13 cellular contexts compared by ENCODE assay signal in the genomic region with DNA sequence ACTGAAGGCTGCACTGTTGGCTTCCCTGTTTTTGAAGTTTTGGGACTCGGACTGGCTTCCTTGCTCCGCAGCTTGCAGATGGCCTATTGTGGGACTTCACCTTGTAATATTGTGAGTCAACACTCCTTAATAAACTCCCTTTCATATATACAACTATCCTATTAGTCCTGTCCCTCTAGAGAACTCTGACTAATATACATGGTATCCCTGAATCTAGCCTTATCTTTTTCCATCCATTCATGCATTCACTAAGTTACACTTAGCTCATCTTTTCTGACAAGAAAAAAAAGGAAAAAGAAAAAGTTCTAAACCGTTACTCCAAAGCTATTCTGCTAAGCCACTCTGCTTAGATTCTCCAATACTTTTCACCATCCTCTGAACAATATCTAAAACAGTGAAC.
DNase-seq lines count a peak whose midpoint lies in the region; ATAC-seq and TF ChIP-seq lines count a peak whose summit lies in the region.
"Had no signal": no experiment of that assay in that cellular context is flagged by ENCODE, and none has a peak within 500 bp of the region (broad histone marks: within the 10 kb centered on the region; RNA-seq: fewer than 3 reads in every experiment).

No MANE protein-coding gene starts in this region.

- intact Hi-C loops in stomach (cut with DNase I; ENCODE audit: low total_unique reads), result no loop called here

- WGBS in stomach, 5 donors, result 73 to 85% (median 76%) methylated on average over 3 of the region's 3 CpGs

- H3K36me3 ChIP-seq in stomach, result no peaks in the 10 kb centered on the region

- DNase-seq in EL, result peak; percentile 49
- peak; percentile 60 for DNase-seq in M059J (ENCODE audit: low read depth)
- DNase-seq in amniotic epithelial cell (ENCODE audit: low read depth), result peak; percentile 81
- DNase-seq in activated effector memory CD4-positive, alpha-beta T cell treated with anti-CD3 and anti-CD28 coated beads, Interleukin-2, amount 50 U/mL, for 16 hours, result no peak
- no peak for DNase-seq in stomach
- DNase-seq: Caco-2; CD8-positive, alpha-beta T cell; DND-41; HCEC 1CT; KG1 had no signal

- H3K27ac ChIP-seq in stomach, result no peak overlapping the region
- H3K27ac ChIP-seq: A549 had no signal

- TF ChIP-seq POLR2A in stomach (IDR thresholded peaks at IDR 0.05), result no peak

- TF ChIP-seq EP300 in stomach (IDR thresholded peaks at IDR 0.05), result no peak

- no peaks in the 10 kb centered on the region for H3K9me3 ChIP-seq in stomach
- H3K9me3 ChIP-seq: A549, Caco-2 had no signal

- TF ChIP-seq CTCF in stomach (IDR thresholded peaks at IDR 0.05), result no peak

- H3K27me3 ChIP-seq in stomach, result no peaks in the 10 kb centered on the region

- ATAC-seq in GM19463 (IDR thresholded peaks at IDR 0.05; ENCODE audit: unreplicated experiment), result no peak
- no peak for ATAC-seq in GM19035 (IDR thresholded peaks at IDR 0.05; ENCODE audit: unreplicated experiment)
- ATAC-seq: A549; CD8-positive, alpha-beta T cell had no signal

- H3K4me3 ChIP-seq in stomach, result no peak overlapping the region
- H3K4me3 ChIP-seq: A549 had no signal

- H3K4me1 ChIP-seq in stomach, result no peaks in the 10 kb centered on the region
- H3K4me1 ChIP-seq: A549, Caco-2 had no signal

Comparison
In these comparisons a context has a peak if more than half of its experiments do, and no peak if none do; other contexts are left out.
1. DNase-seq: peak in EL (single experiment), M059J (single experiment) and amniotic epithelial cell (single experiment); none in activated effector memory CD4-positive, alpha-beta T cell treated with anti-CD3 and anti-CD28 coated beads, Interleukin-2, amount 50 U/mL, for 16 hours (single experiment) and stomach (single experiment).